In the genomic region with DNA sequence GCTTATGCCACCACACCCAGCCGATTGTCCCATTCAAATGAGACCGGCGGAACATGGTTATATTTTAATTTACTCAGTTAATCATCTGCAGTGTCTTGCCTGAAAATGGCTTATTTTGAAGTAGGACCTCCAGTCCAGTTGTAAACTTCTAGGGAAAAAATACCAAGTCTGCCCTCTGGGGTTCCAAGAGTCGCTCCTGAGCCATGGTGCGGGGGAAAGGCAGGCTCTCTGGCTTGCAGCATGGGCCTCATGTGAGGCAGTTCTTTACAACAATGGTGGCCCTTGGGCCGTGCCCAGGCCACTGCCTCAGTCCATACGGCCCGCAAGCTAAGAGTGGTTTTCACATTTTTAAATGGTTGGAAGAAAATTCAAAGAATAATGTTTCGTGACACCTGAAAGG, we compare ENCODE assay signal across 18 cellular contexts.
DNase-seq lines count a peak whose midpoint lies in the region; ATAC-seq, FAIRE-seq and TF ChIP-seq lines count a peak whose summit lies in the region.
"Had no signal": no experiment of that assay in that cellular context is flagged by ENCODE, and none has a peak within 500 bp of the region (broad histone marks: within the 10 kb centered on the region; RNA-seq: fewer than 3 reads in every experiment).

No MANE protein-coding gene starts in this region.

- no peaks in the 10 kb centered on the region for H4K20me1 ChIP-seq in K562 (replicated peaks; ENCODE audit: control insufficient read depth, insufficient read depth, low read length)
- H4K20me1 ChIP-seq: BLaER1 had no signal

- 0 out of 6 replicates have a peak, but pooled peaks of 1 of the 3 experiments have one; percentile 6 for TF ChIP-seq CTCF in K562 (IDR thresholded peaks at IDR 0.05 in 2 of 3, conservative IDR thresholded peaks at IDR 0.05 in 1 of 3; ENCODE audit: insufficient read depth in 2 of 3, low read depth in 1 of 3, low read length in 3 of 3)

- no peaks in the 10 kb centered on the region for H3K27me3 Mint-ChIP-seq in stimulated activated naive CD8-positive, alpha-beta T cell treated with anti-CD3 and anti-CD28 coated beads, Interleukin-15, amount 100 ng/mL, for 72 hours

- TF ChIP-seq RAD21 in K562 (CRISPR knock-in tag; conservative IDR thresholded peaks at IDR 0.05 in 1 of 2, IDR thresholded peaks at IDR 0.05 in 1 of 2): no peak

- H3K9me1 ChIP-seq in K562 (ENCODE audit: control insufficient read depth, insufficient read depth, low read length): no peaks in the 10 kb centered on the region

- DNase-seq in SIG-M5 treated with dmso at 0.1 percent for 504 hours (lab: John Stamatoyannopoulos, UW; ENCODE audit: unreplicated experiment) (peak; percentile 1), SIG-M5 (lab: John Stamatoyannopoulos, UW) (no peak), K562 (ENCODE audit: extremely low read depth in 1 of 4, low spot score in 3 of 4) (no peak), left kidney (ENCODE audit: low read depth, low spot score) (peak; percentile 41), ureter (ENCODE audit: low spot score) (peak; percentile 8), H4 (ENCODE audit: low spot score) (no peak)
- DNase-seq in stimulated activated naive CD8-positive, alpha-beta T cell treated with anti-CD3 and anti-CD28 coated beads, Interleukin-15, amount 100 ng/mL, for 72 hours: no peak
- DNase-seq: 8988T; CD8-positive, alpha-beta T cell; GOT3; NCI-H1436 treated with DMSO at 0.1 percent for 48 hours; NCI-H2029 treated with DMSO at 0.1 percent for 48 hours; NCI-H2171 treated with DMSO at 0.1 percent for 48 hours; NCI-H774; RPMI8226 had no signal

- BruUV-seq in K562 (replicated peaks; lab: Mats Ljungman, UMichigan): no TSS peak

- in situ Hi-C loops in K562 (cut with MboI): loop anchor here (10.0 kb wide), 1 partner anchor 396 kb away; no protein-coding TSS in a partner anchor

- TF ChIP-seq EP300 in K562 (IDR thresholded peaks at IDR 0.05; ENCODE audit: low read length): no peak

- no peak overlapping the region for H3K4me3 ChIP-seq in K562
- H3K4me3 ChIP-seq: BLaER1, SJSA1 had no signal

- H3K27me3 ChIP-seq in K562 (ENCODE audit: control insufficient read depth in 2 of 2, insufficient read depth in 2 of 2, low read length in 2 of 2): no peaks in the 10 kb centered on the region
- H3K27me3 ChIP-seq: BLaER1, SJSA1 had no signal

- H3K27ac Mint-ChIP-seq in stimulated activated naive CD8-positive, alpha-beta T cell treated with anti-CD3 and anti-CD28 coated beads, Interleukin-15, amount 100 ng/mL, for 72 hours: no peak overlapping the region
- H3K27ac Mint-ChIP-seq: CD8-positive, alpha-beta T cell had no signal

- peaks cover 5% of the 10 kb centered on the region for H3K4me1 Mint-ChIP-seq in stimulated activated naive CD8-positive, alpha-beta T cell treated with anti-CD3 and anti-CD28 coated beads, Interleukin-15, amount 100 ng/mL, for 72 hours

- H3K9me3 ChIP-seq in K562 (replicated peaks; ENCODE audit: control insufficient read depth, insufficient read depth, low read depth, low read length): no peaks in the 10 kb centered on the region
- H3K9me3 ChIP-seq: BLaER1, SJSA1 had no signal

- H3K27ac ChIP-seq in K562 (ENCODE audit: extremely low read depth, low read depth, low read length): no peak overlapping the region
- H3K27ac ChIP-seq: BLaER1, SJSA1 had no signal

- H3K36me3 ChIP-seq in K562 (ENCODE audit: control insufficient read depth, insufficient read depth, low read length): no peaks in the 10 kb centered on the region
- H3K36me3 ChIP-seq: SJSA1 had no signal

- no peak overlapping the region for H2AFZ ChIP-seq in K562 (ENCODE audit: low read depth, low read length)

- H3K9ac ChIP-seq in K562 (ENCODE audit: insufficient read depth in 1 of 2, low read depth in 2 of 2, low read length in 2 of 2): no peak overlapping the region
- H3K9ac ChIP-seq: BLaER1 had no signal

- no peaks in the 10 kb centered on the region for H3K9me3 Mint-ChIP-seq in stimulated activated naive CD8-positive, alpha-beta T cell treated with anti-CD3 and anti-CD28 coated beads, Interleukin-15, amount 100 ng/mL, for 72 hours
- H3K9me3 Mint-ChIP-seq: CD8-positive, alpha-beta T cell had no signal

- intact Hi-C loops in K562 (cut with micrococcal nuclease): no loop called here

- no peaks in the 10 kb centered on the region for H3K79me2 ChIP-seq in K562 (ENCODE audit: control insufficient read depth, insufficient read depth, low read length)

- no peak overlapping the region for H3K4me2 ChIP-seq in K562 (ENCODE audit: insufficient read depth, low read length)
- H3K4me2 ChIP-seq: BLaER1 had no signal

- TF ChIP-seq POLR2A in K562 (conservative IDR thresholded peaks at IDR 0.05): no peak

- CTCF ChIA-PET in K562 (lab: Yijun Ruan, JAX; ENCODE audit: low intra/inter-chr PET ratio): no interaction called here

- peak; percentile 52 for ATAC-seq in K562
- no peak for ATAC-seq in stimulated activated naive CD8-positive, alpha-beta T cell treated with anti-CD3 and anti-CD28 coated beads, Interleukin-15, amount 100 ng/mL, for 72 hours
- ATAC-seq in HG03457 (IDR thresholded peaks at IDR 0.05; ENCODE audit: unreplicated experiment): no peak
- ATAC-seq: CD8-positive, alpha-beta T cell had no signal

- H3K4me1 ChIP-seq in K562 (replicated peaks in 1 of 2; ENCODE audit: control insufficient read depth in 2 of 2, insufficient read depth in 2 of 2, low read length in 2 of 2): no peaks in the 10 kb centered on the region

- FAIRE-seq in K562 (lab: Jason Lieb, UNC): no peak

- WGBS in K562 (ENCODE audit: insufficient coverage, low coverage, missing lambda C conversion rate): 74% methylated on average over 5 of the region's 9 CpGs

- POLR2A ChIA-PET in K562 (lab: Yijun Ruan, JAX): no interaction called here

- H3K4me3 Mint-ChIP-seq in stimulated activated naive CD8-positive, alpha-beta T cell treated with anti-CD3 and anti-CD28 coated beads, Interleukin-15, amount 100 ng/mL, for 72 hours: no peak overlapping the region
- H3K4me3 Mint-ChIP-seq: CD8-positive, alpha-beta T cell had no signal

TF ChIP-seq in K562, 482 proteins besides CTCF, POLR2A, EP300 and RAD21:
- TF ChIP-seq SAP30 (IDR thresholded peaks at IDR 0.05; ENCODE audit: borderline replicate concordance, insufficient read depth, low read depth, low read length, poor library complexity, severe bottlenecking) (no peak), RFX5 (IDR thresholded peaks at IDR 0.05; ENCODE audit: low read depth, low read length) (no peak), CBX3 (IDR thresholded peaks at IDR 0.05; ENCODE audit: borderline replicate concordance in 1 of 2, low read length in 2 of 2) (no peak), PHF20 (IDR thresholded peaks at IDR 0.05; ENCODE audit: partially characterized antibody) (no peak), TAL1 (IDR thresholded peaks at IDR 0.05) (no peak)

Comparison
In these comparisons a context has a peak if more than half of its experiments do, and no peak if none do; other contexts are left out.
1. DNase-seq: peak in SIG-M5 treated with dmso at 0.1 percent for 504 hours (single experiment), left kidney (single experiment) and ureter (single experiment); none in SIG-M5 (single experiment), K562 (0 of 4), stimulated activated naive CD8-positive, alpha-beta T cell treated with anti-CD3 and anti-CD28 coated beads, Interleukin-15, amount 100 ng/mL, for 72 hours (0 of 2) and H4 (single experiment).